In genomic region chr2:109346601-109347228, GRCh38 we compare ENCODE assay signal across 20 cellular contexts.
"Had no signal": no experiment of that assay in that cellular context is flagged by ENCODE, and none has a peak within 500 bp of the region (broad histone marks: within the 10 kb centered on the region; RNA-seq: fewer than 3 reads in every experiment).

No MANE protein-coding gene starts in this region.

- H3K4me3 ChIP-seq: adrenal gland, esophagus squamous epithelium, lower lobe of right lung, tibial artery, uterus had no signal

- DNase-seq: activated CD4-positive, alpha-beta T cell treated with anti-CD3 and anti-CD28 coated beads, Interleukin-2, amount 50 U/mL, for 1 hour; activated CD8-positive, alpha-beta memory T cell treated with anti-CD3 and anti-CD28 coated beads for 24 hours; activated CD8-positive, alpha-beta memory T cell treated with anti-CD3 and anti-CD28 coated beads, Interleukin-2, amount 50 U/mL, for 48 hours; activated effector memory CD4-positive, alpha-beta T cell treated with Interleukin-2 at 50 U/mL for 16 hours; activated naive CD4-positive, alpha-beta T cell treated with anti-CD3 and anti-CD28 coated beads, Interleukin-2, amount 50 U/mL, for 16 hours; activated T-cell treated with anti-CD3 and anti-CD28 coated beads, Interleukin-2, amount 50 U/mL, for 48 hours; effector CD8-positive, alpha-beta T cell; esophagus squamous epithelium; glutamatergic neuron; hypothalamus; lower lobe of right lung; nephron progenitor cell; occipital lobe; stimulated activated CD4-positive, alpha-beta T cell treated with anti-CD3 and anti-CD28 coated beads, Interleukin-2, amount 100 ng/mL, for 24 hours; stimulated activated naive CD8-positive, alpha-beta T cell treated with anti-CD3 and anti-CD28 coated beads, Interleukin-15, Interleukin-2, amounts not matched to agents 100 U/mL and 50 U/mL, for 24 hours; substantia nigra; tibial artery; uterus had no signal

- H3K9me3 Mint-ChIP-seq: nephron progenitor cell had no signal

- H3K9me3 ChIP-seq: adrenal gland, esophagus squamous epithelium, lower lobe of right lung, tibial artery, uterus had no signal

- ATAC-seq: activated CD4-positive, CD25-positive, alpha-beta regulatory T cell treated with anti-CD3 and anti-CD28 coated beads, Interleukin-2, amount 50 U/mL, for 24 hours; lower lobe of right lung; stimulated activated naive CD8-positive, alpha-beta T cell treated with anti-CD3 and anti-CD28 coated beads, Interleukin-15, Interleukin-2, amounts not matched to agents 100 U/mL and 50 U/mL, for 24 hours had no signal

- H3K36me3 ChIP-seq: adrenal gland, esophagus squamous epithelium, lower lobe of right lung, tibial artery, uterus had no signal

- H3K27me3 ChIP-seq: adrenal gland, esophagus squamous epithelium, tibial artery, uterus had no signal

- H3K4me3 Mint-ChIP-seq: nephron progenitor cell had no signal

- H3K27ac ChIP-seq: adrenal gland, esophagus squamous epithelium, lower lobe of right lung, tibial artery, uterus had no signal
